8 cellular contexts compared by ENCODE assay signal in genomic region chr4:2843909-2844584, GRCh38. TPM values are rescaled to one million over a fixed set of nuclear protein-coding genes. Genes with fewer than 3 reads are reported as not detected.
A peak's percentile ranks its signal among the peaks of the same experiment; 100 is the strongest.
DNase-seq lines count a peak whose midpoint lies in the region; ATAC-seq and TF ChIP-seq lines count a peak whose summit lies in the region.

No MANE protein-coding gene starts in this region.

- H3K27me3 Mint-ChIP-seq in activated T-helper 1 cell treated with anti-CD3 and anti-CD28 coated beads, Interleukin-12 subunit alpha, Interleukin-12 subunit beta, Interleukin-2, Interleukin-4 antibody, amounts not matched to agents 30 ng/mL and 10 ng/mL and 1 ng/mL, durations not matched to agents 14 hours and 24 hours and 36 hours (ENCODE audit: insufficient read depth), result no peaks in the 10 kb centered on the region
- H3K27me3 Mint-ChIP-seq in progenitor cell of endocrine pancreas, result no peaks in the 10 kb centered on the region

- no peak for TF ChIP-seq CTCF in progenitor cell of endocrine pancreas (IDR thresholded peaks at IDR 0.05; ENCODE audit: unreplicated experiment)

- peak overlapping the region; percentile 95 for H3K4me3 ChIP-seq in HUES48 (ENCODE audit: low read depth, low read length)

- intact Hi-C loops in activated T-helper 1 cell treated with anti-CD3 and anti-CD28 coated beads, Interleukin-12 subunit alpha, Interleukin-12 subunit beta, Interleukin-2, Interleukin-4 antibody, amounts not matched to agents 30 ng/mL and 10 ng/mL and 1 ng/mL, durations not matched to agents 14 hours and 24 hours and 36 hours (cut with micrococcal nuclease), result loop anchor here (1.0 to 5.0 kb wide), 8 partner anchors 10 to 308 kb away; partner anchors contain the start of genes FAM193A, GRK4 and NOP14
- intact Hi-C loops in left cardiac atrium (cut with DNase I), result loop anchor here in 1 of 2 donors (5.0 to 10.0 kb wide), 3 partner anchors 52 to 91 kb away; partner anchors contain the start of gene SH3BP2

- peak overlapping the region; percentile 92 for H3K27ac Mint-ChIP-seq in activated T-helper 1 cell treated with anti-CD3 and anti-CD28 coated beads, Interleukin-12 subunit alpha, Interleukin-12 subunit beta, Interleukin-2, Interleukin-4 antibody, amounts not matched to agents 30 ng/mL and 10 ng/mL and 1 ng/mL, durations not matched to agents 14 hours and 24 hours and 36 hours
- peak overlapping the region; percentile 93 for H3K27ac Mint-ChIP-seq in progenitor cell of endocrine pancreas

- peaks cover 43% of the 10 kb centered on the region for H3K4me1 Mint-ChIP-seq in activated T-helper 1 cell treated with anti-CD3 and anti-CD28 coated beads, Interleukin-12 subunit alpha, Interleukin-12 subunit beta, Interleukin-2, Interleukin-4 antibody, amounts not matched to agents 30 ng/mL and 10 ng/mL and 1 ng/mL, durations not matched to agents 14 hours and 24 hours and 36 hours (ENCODE audit: low read depth)
- peaks cover 29% of the 10 kb centered on the region for H3K4me1 Mint-ChIP-seq in progenitor cell of endocrine pancreas (ENCODE audit: low read depth)

- H3K27ac ChIP-seq in HUES48 (ENCODE audit: low read depth, low read length), result peak overlapping the region; percentile 68

- H3K9ac ChIP-seq in HUES48 (ENCODE audit: low read depth, low read length), result peak overlapping the region; percentile 14; the same call in 1 of the 2 replicates

- DNase-seq in ACHN (peak; percentile 36), left cardiac atrium (peak; percentile 64), progenitor cell of endocrine pancreas (ENCODE audit: low spot score, unreplicated experiment) (peak; percentile 51), NCI-H510A (lab: John Stamatoyannopoulos, UW) (no peak)
- DNase-seq in activated T-helper 1 cell treated with anti-CD3 and anti-CD28 coated beads, Interleukin-12 subunit alpha, Interleukin-12 subunit beta, Interleukin-2, Interleukin-4 antibody, amounts not matched to agents 30 ng/mL and 10 ng/mL and 1 ng/mL, durations not matched to agents 14 hours and 24 hours and 36 hours (ENCODE audit: low spot score), result no peak
- no peak for DNase-seq in stimulated activated CD4-positive, alpha-beta T cell treated with anti-CD3 and anti-CD28 coated beads, Interleukin-12 subunit alpha, Interleukin-12 subunit beta, amount 100 ng/mL, for 4 hours

- ATAC-seq in GM19025 (IDR thresholded peaks at IDR 0.05; ENCODE audit: low read depth, unreplicated experiment) (peak; percentile 15), left cardiac atrium (peak; percentile 1 to 27)

- H3K36me3 ChIP-seq in HUES48 (ENCODE audit: control insufficient read depth, insufficient read depth, low read length), result no peaks in the 10 kb centered on the region

- H3K27me3 ChIP-seq in HUES48 (ENCODE audit: control insufficient read depth, insufficient read depth, low read length), result no peaks in the 10 kb centered on the region

- peaks cover 7% of the 10 kb centered on the region for H3K9me3 Mint-ChIP-seq in activated T-helper 1 cell treated with anti-CD3 and anti-CD28 coated beads, Interleukin-12 subunit alpha, Interleukin-12 subunit beta, Interleukin-2, Interleukin-4 antibody, amounts not matched to agents 30 ng/mL and 10 ng/mL and 1 ng/mL, durations not matched to agents 14 hours and 24 hours and 36 hours
- H3K9me3 Mint-ChIP-seq in progenitor cell of endocrine pancreas (ENCODE audit: low read depth), result peaks cover 7% of the 10 kb centered on the region

- 0 out of 2 replicates have a peak, but pooled peaks cover 3% of the 10 kb centered on the region for H3K9me3 ChIP-seq in HUES48 (ENCODE audit: control insufficient read depth, insufficient read depth, low read length)

- in situ Hi-C loops in ACHN (cut with HindIII; ENCODE audit: low pct_ligation_motif_present, low pct_unique_long_range_greater_than_20kb, low sequenced_read_pairs), result no loop called here

- H3K4me3 Mint-ChIP-seq in activated T-helper 1 cell treated with anti-CD3 and anti-CD28 coated beads, Interleukin-12 subunit alpha, Interleukin-12 subunit beta, Interleukin-2, Interleukin-4 antibody, amounts not matched to agents 30 ng/mL and 10 ng/mL and 1 ng/mL, durations not matched to agents 14 hours and 24 hours and 36 hours, result peak overlapping the region; percentile 95
- peak overlapping the region; percentile 93 for H3K4me3 Mint-ChIP-seq in progenitor cell of endocrine pancreas (ENCODE audit: low read depth)

- peaks cover 9% of the 10 kb centered on the region for H3K4me1 ChIP-seq in HUES48 (ENCODE audit: control insufficient read depth, insufficient read depth, low read length)

- peaks cover 15% of the 10 kb centered on the region for H3K36me3 Mint-ChIP-seq in activated T-helper 1 cell treated with anti-CD3 and anti-CD28 coated beads, Interleukin-12 subunit alpha, Interleukin-12 subunit beta, Interleukin-2, Interleukin-4 antibody, amounts not matched to agents 30 ng/mL and 10 ng/mL and 1 ng/mL, durations not matched to agents 14 hours and 24 hours and 36 hours (ENCODE audit: low read depth)
- H3K36me3 Mint-ChIP-seq in progenitor cell of endocrine pancreas (ENCODE audit: insufficient read depth), result peaks cover 5% of the 10 kb centered on the region

RNA-seq across cellular contexts. Expression of gene ADD1, which starts 0.4 kb away (rescaled TPM):
- 200 and 203 TPM in 2 replicates for total RNA-seq in activated T-helper 1 cell treated with anti-CD3 and anti-CD28 coated beads, Interleukin-12 subunit alpha, Interleukin-12 subunit beta, Interleukin-2, Interleukin-4 antibody, amounts not matched to agents 30 ng/mL and 10 ng/mL and 1 ng/mL, durations not matched to agents 14 hours and 24 hours and 36 hours
- total RNA-seq in left cardiac atrium, result 100 to 1,000 TPM; 200 to 209 TPM
- 249 and 271 TPM in 2 replicates for total RNA-seq in progenitor cell of endocrine pancreas

RNA-seq across cellular contexts. Expression of gene SH3BP2, which starts 51.2 kb away (rescaled TPM):
- total RNA-seq in activated T-helper 1 cell treated with anti-CD3 and anti-CD28 coated beads, Interleukin-12 subunit alpha, Interleukin-12 subunit beta, Interleukin-2, Interleukin-4 antibody, amounts not matched to agents 30 ng/mL and 10 ng/mL and 1 ng/mL, durations not matched to agents 14 hours and 24 hours and 36 hours, result 96.7 and 99.7 TPM in 2 replicates
- total RNA-seq in left cardiac atrium (10 to 100 TPM; 28.3 to 28.5 TPM), progenitor cell of endocrine pancreas (67.7 and 70.8 TPM in 2 replicates)

Comparison
In these comparisons a context has a peak if more than half of its experiments do, and no peak if none do; other contexts are left out.
1. DNase-seq: peak in ACHN (single experiment), left cardiac atrium (single experiment) and progenitor cell of endocrine pancreas (single experiment); none in activated T-helper 1 cell treated with anti-CD3 and anti-CD28 coated beads, Interleukin-12 subunit alpha, Interleukin-12 subunit beta, Interleukin-2, Interleukin-4 antibody, amounts not matched to agents 30 ng/mL and 10 ng/mL and 1 ng/mL, durations not matched to agents 14 hours and 24 hours and 36 hours (single experiment), stimulated activated CD4-positive, alpha-beta T cell treated with anti-CD3 and anti-CD28 coated beads, Interleukin-12 subunit alpha, Interleukin-12 subunit beta, amount 100 ng/mL, for 4 hours (single experiment) and NCI-H510A (single experiment).